ENCODE assay signal across 13 cellular contexts in the genomic region with DNA sequence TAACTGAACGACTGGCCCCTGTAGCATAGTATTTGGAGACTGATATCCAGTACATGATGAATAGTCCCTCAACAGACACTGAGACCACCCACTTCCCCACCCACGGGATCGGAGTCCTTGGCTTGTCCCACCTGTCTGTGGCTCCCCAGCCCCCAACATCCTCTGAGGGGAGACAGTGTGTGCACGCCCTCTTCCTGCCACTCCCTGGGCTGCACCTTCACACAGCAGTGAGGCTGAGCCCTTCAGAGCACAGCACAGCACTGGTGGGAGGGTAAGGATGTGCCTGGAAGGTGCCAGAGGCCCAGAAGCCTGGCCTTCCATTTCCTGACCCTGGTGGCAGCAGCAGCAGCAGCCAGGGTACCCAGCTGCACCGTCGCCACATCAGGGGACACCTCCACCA. TPM values are rescaled to one million over a fixed set of nuclear protein-coding genes. Genes with fewer than 3 reads are reported as not detected.
DNase-seq lines count a peak whose midpoint lies in the region; ATAC-seq and TF ChIP-seq lines count a peak whose summit lies in the region.
"Had no signal": no experiment of that assay in that cellular context is flagged by ENCODE, and none has a peak within 500 bp of the region (broad histone marks: within the 10 kb centered on the region; RNA-seq: fewer than 3 reads in every experiment).

No MANE protein-coding gene starts in this region.

- no peak overlapping the region for H3T11ph ChIP-seq in H9 (ENCODE audit: low read length)

- H3K36me3 ChIP-seq in right lobe of liver (peaks cover 0 to 47% (median 15%) of the 10 kb centered on the region in 4 donors), HAP-1 (replicated peaks) (peaks cover 85% of the 10 kb centered on the region)

- H2AK5ac ChIP-seq in H9 (ENCODE audit: insufficient read length, low read length): no peak overlapping the region

- TF ChIP-seq POLR2A in right lobe of liver (IDR thresholded peaks at IDR 0.05): no peak
- TF ChIP-seq POLR2A in erythroblast (IDR thresholded peaks at IDR 0.05; ENCODE audit: low read length): no peak

- H3K4me1 ChIP-seq in H9 (ENCODE audit: insufficient read depth, low read length): no peaks in the 10 kb centered on the region
- no peaks in the 10 kb centered on the region for H3K4me1 ChIP-seq in right lobe of liver
- H3K4me1 ChIP-seq in HAP-1: no peaks in the 10 kb centered on the region

- H3K27ac ChIP-seq in H9 (ENCODE audit: insufficient read length, low read depth, low read length) (no peak overlapping the region), right lobe of liver (no peak overlapping the region)
- H3K27ac ChIP-seq: hepatocyte had no signal

- DNase-seq in D341Med (ENCODE audit: low spot score) (peak; percentile 15), H9 (peak; percentile 35), right lobe of liver (peak in 2 of 3 donors; percentile 11 to 36), midbrain (lab: John Stamatoyannopoulos, UW) (no peak), erythroblast (lab: John Stamatoyannopoulos, UW) (no peak), HAP-1 (ENCODE audit: low spot score in 2 of 2) (no peak)
- no peak for DNase-seq in activated T-cell treated with anti-CD3 and anti-CD28 coated beads, Interleukin-2, amount 50 U/mL, for 24 hours
- DNase-seq: NCI-H146 had no signal

- no peak overlapping the region for H3K9ac ChIP-seq in H9 (ENCODE audit: extremely low read depth, insufficient read length, low read length)
- H3K9ac ChIP-seq: BLaER1 had no signal

- peak in 1 of 4 donors; percentile 13 for ATAC-seq in right lobe of liver
- ATAC-seq in HG02759 (IDR thresholded peaks at IDR 0.05; ENCODE audit: unreplicated experiment): no peak
- ATAC-seq: SK-N-SH treated with all-trans-retinoic acid at 6 μM for 48 hours had no signal

- no peak overlapping the region for H2BK12ac ChIP-seq in H9 (ENCODE audit: insufficient read length, low read depth, low read length)

- no peak overlapping the region for H3K4me2 ChIP-seq in H9 (ENCODE audit: insufficient read depth, insufficient read length, low read length)
- H3K4me2 ChIP-seq: BLaER1, hepatocyte had no signal

- H2BK15ac ChIP-seq in H9 (ENCODE audit: low read depth, low read length): no peak overlapping the region

- H3K18ac ChIP-seq in H9 (ENCODE audit: insufficient read length, low read depth, low read length): no peak overlapping the region

- no peak overlapping the region for H4K91ac ChIP-seq in H9 (ENCODE audit: insufficient read length, low read depth, low read length)

- H3K79me1 ChIP-seq in H9 (ENCODE audit: insufficient read depth, low read depth, low read length, poor library complexity, severe bottlenecking): no peaks in the 10 kb centered on the region

- no peak overlapping the region for H3K56ac ChIP-seq in H9 (ENCODE audit: insufficient read length, low read depth, low read length)

- TF ChIP-seq CTCF in H9 (conservative IDR thresholded peaks at IDR 0.05) (no peak; the same call in 2 of the 3 replicates), right lobe of liver (IDR thresholded peaks at IDR 0.05) (no peak)

- H3K9me3 Mint-ChIP-seq in H9: no peaks in the 10 kb centered on the region
- H3K9me3 Mint-ChIP-seq in activated T-cell treated with anti-CD3 and anti-CD28 coated beads, Interleukin-2, amount 50 U/mL, for 24 hours: no peaks in the 10 kb centered on the region

- H3K23me2 ChIP-seq in H9 (ENCODE audit: insufficient read length, low read depth, low read length, poor library complexity, severe bottlenecking): no peaks in the 10 kb centered on the region

- no peak overlapping the region for H3K4me3 Mint-ChIP-seq in H9
- H3K4me3 Mint-ChIP-seq in activated T-cell treated with anti-CD3 and anti-CD28 coated beads, Interleukin-2, amount 50 U/mL, for 24 hours: no peak overlapping the region

- no peak overlapping the region for H4K5ac ChIP-seq in H9 (ENCODE audit: insufficient read length, low read depth, low read length)

- in situ Hi-C loops in HAP-1 (cut with MboI; ENCODE audit: low sequenced_read_pairs): no loop called here

- H3K36me3 Mint-ChIP-seq in H9 (ENCODE audit: insufficient read depth in 1 of 3, low read depth in 3 of 3): peaks cover 45 to 81% (median 79%) of the 10 kb centered on the region in 3 experiments
- H3K36me3 Mint-ChIP-seq in activated T-cell treated with anti-CD3 and anti-CD28 coated beads, Interleukin-2, amount 50 U/mL, for 24 hours (ENCODE audit: low read depth): peaks cover 91% of the 10 kb centered on the region

- no peak overlapping the region for H3K23ac ChIP-seq in H9 (ENCODE audit: insufficient read length, low read depth, low read length)

- H3K4me1 Mint-ChIP-seq in H9: no peaks in the 10 kb centered on the region
- H3K4me1 Mint-ChIP-seq in activated T-cell treated with anti-CD3 and anti-CD28 coated beads, Interleukin-2, amount 50 U/mL, for 24 hours (ENCODE audit: low read depth): peaks cover 15% of the 10 kb centered on the region

- intact Hi-C loops in right lobe of liver (cut with DNase I): no loop called here

- H3K4ac ChIP-seq in H9 (ENCODE audit: low read depth, low read length): no peak overlapping the region

- H4K8ac ChIP-seq in H9 (replicated peaks; ENCODE audit: insufficient read length, low read depth, low read length): no peak overlapping the region

- H3K27me3 Mint-ChIP-seq in H9 (ENCODE audit: low read depth): no peaks in the 10 kb centered on the region
- no peaks in the 10 kb centered on the region for H3K27me3 Mint-ChIP-seq in activated T-cell treated with anti-CD3 and anti-CD28 coated beads, Interleukin-2, amount 50 U/mL, for 24 hours

- no peak overlapping the region for H3K27ac Mint-ChIP-seq in H9
- peak overlapping the region; percentile 42 for H3K27ac Mint-ChIP-seq in activated T-cell treated with anti-CD3 and anti-CD28 coated beads, Interleukin-2, amount 50 U/mL, for 24 hours

- no peak overlapping the region for H2BK20ac ChIP-seq in H9 (ENCODE audit: low read depth, low read length, poor library complexity, severe bottlenecking)

- H3K4me3 ChIP-seq in right lobe of liver (no peak overlapping the region), HAP-1 (no peak overlapping the region)
- H3K4me3 ChIP-seq: BLaER1, hepatocyte, lung had no signal

- H3K79me2 ChIP-seq in H9 (ENCODE audit: insufficient read depth, low read length): no peaks in the 10 kb centered on the region
- H3K79me2 ChIP-seq: hepatocyte had no signal

- no CpG with 5 or more reads among the region's 6 CpGs for WGBS in H9 (ENCODE audit: extremely low coverage, insufficient read length, low lambda C conversion rate)
- WGBS in right lobe of liver (ENCODE audit: insufficient coverage, low coverage, low lambda C conversion rate, missing lambda C conversion rate): 87% methylated on average over 3 of the region's 6 CpGs

- no peaks in the 10 kb centered on the region for H3K27me3 ChIP-seq in H9 (ENCODE audit: insufficient read depth, low read length)
- no peaks in the 10 kb centered on the region for H3K27me3 ChIP-seq in right lobe of liver
- H3K27me3 ChIP-seq in HAP-1 (ENCODE audit: low read depth): no peaks in the 10 kb centered on the region
- H3K27me3 ChIP-seq: BLaER1, hepatocyte had no signal

- no peak overlapping the region for H2AFZ ChIP-seq in H9 (ENCODE audit: low read length)
- H2AFZ ChIP-seq: hepatocyte had no signal

- no peak overlapping the region for H2BK120ac ChIP-seq in H9 (ENCODE audit: low read depth, low read length, poor library complexity, severe bottlenecking)

- no peak overlapping the region for H2BK5ac ChIP-seq in H9 (ENCODE audit: insufficient read length, low read length)

- no peaks in the 10 kb centered on the region for H4K20me1 ChIP-seq in H9 (ENCODE audit: control insufficient read depth, insufficient read depth, insufficient read length)

- no peaks in the 10 kb centered on the region for H3K9me3 ChIP-seq in H9 (ENCODE audit: control insufficient read depth, low read depth, low read length)
- H3K9me3 ChIP-seq in right lobe of liver: no peaks in the 10 kb centered on the region
- no peaks in the 10 kb centered on the region for H3K9me3 ChIP-seq in HAP-1
- H3K9me3 ChIP-seq: BLaER1 had no signal

- H3K14ac ChIP-seq in H9 (ENCODE audit: insufficient read depth, low read length): no peak overlapping the region

RNA-seq across cellular contexts. Expression of a gene that starts 11.0 kb away (rescaled TPM):
- total RNA-seq in H9 (2021) (10.1 and 10.6 TPM in 2 replicates), right lobe of liver (1 to 10 TPM; 1.4 to 6.2 (median 3.1) TPM)

RNA-seq across cellular contexts. Expression of a gene that starts 51.8 kb away (rescaled TPM):
- total RNA-seq in H9 (2021): 211 and 242 TPM in 2 replicates
- total RNA-seq in right lobe of liver: 100 to 1,000 TPM in 4 of 6 experiments, 10 to 100 TPM in 2; 93.4 to 169 (median 123) TPM

RNA-seq across cellular contexts. Expression of a gene that starts 54.1 kb away (rescaled TPM):
- total RNA-seq in H9 (2021): 9.9 and 10.0 TPM in 2 replicates
- 1 to 10 TPM; 1.8 to 2.9 (median 2.2) TPM for total RNA-seq in right lobe of liver

Comparison
In these comparisons a context has a peak if more than half of its experiments do, and no peak if none do; other contexts are left out.
1. DNase-seq: peak in D341Med (single experiment), H9 (single experiment) and right lobe of liver (2 of 3); none in activated T-cell treated with anti-CD3 and anti-CD28 coated beads, Interleukin-2, amount 50 U/mL, for 24 hours (single experiment), midbrain (single experiment), erythroblast (0 of 2) and HAP-1 (0 of 2).